In the genomic region with DNA sequence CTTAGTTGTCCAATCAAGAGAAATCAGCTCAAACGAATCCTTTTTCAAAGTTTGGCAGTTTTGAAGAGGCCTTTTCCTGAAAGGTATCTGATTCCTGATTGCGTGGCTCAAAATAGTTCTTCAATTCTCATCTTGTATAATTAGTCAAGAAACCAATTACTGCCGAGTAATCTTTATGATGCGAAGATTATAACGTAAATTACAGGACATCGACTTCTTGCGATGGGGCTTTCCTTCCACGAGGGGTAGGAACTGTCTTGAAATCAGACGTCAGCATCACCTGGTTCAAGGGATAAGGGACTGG, we compare ENCODE assay signal across 8 cellular contexts. TPM values are rescaled to one million over a fixed set of nuclear protein-coding genes. Genes with fewer than 3 reads are reported as not detected.
DNase-seq lines count a peak whose midpoint lies in the region; TF ChIP-seq lines count a peak whose summit lies in the region.

No MANE protein-coding gene starts in this region.

- peak overlapping the region; percentile 85 for H3K4me3 Mint-ChIP-seq in activated T-cell treated with anti-CD3 and anti-CD28 coated beads, Interleukin-2, amount 50 U/mL, for 24 hours

- H3K9me3 Mint-ChIP-seq in activated T-cell treated with anti-CD3 and anti-CD28 coated beads, Interleukin-2, amount 50 U/mL, for 24 hours: no peaks in the 10 kb centered on the region

- H3K4me2 ChIP-seq in Karpas-422 (ENCODE audit: low read depth, low read length, poor library complexity, severe bottlenecking) (peak overlapping the region; percentile 91), osteoblast (ENCODE audit: insufficient read depth, low read length) (peak overlapping the region; percentile 92)

- H4K20me1 ChIP-seq in Karpas-422 (ENCODE audit: insufficient read depth, low read depth, low read length): no peaks in the 10 kb centered on the region
- no peaks in the 10 kb centered on the region for H4K20me1 ChIP-seq in osteoblast (ENCODE audit: insufficient read depth, low read length)

- H3K36me3 ChIP-seq in Karpas-422 (ENCODE audit: insufficient read depth, low read length) (peaks cover 10% of the 10 kb centered on the region), endocrine pancreas (ENCODE audit: control insufficient read depth, insufficient read depth, low read length) (no peaks in the 10 kb centered on the region), osteoblast (ENCODE audit: insufficient read depth, low read length) (peaks cover 35% of the 10 kb centered on the region)

- H3K4me1 Mint-ChIP-seq in activated T-cell treated with anti-CD3 and anti-CD28 coated beads, Interleukin-2, amount 50 U/mL, for 24 hours (ENCODE audit: low read depth): peaks cover 23% of the 10 kb centered on the region

- H3K9me2 ChIP-seq in Karpas-422 (replicated peaks; ENCODE audit: insufficient read depth, low read length): no peaks in the 10 kb centered on the region

- peak overlapping the region; percentile 60 for H3K27ac ChIP-seq in Karpas-422 (ENCODE audit: low read length)
- peak overlapping the region; percentile 88 for H3K27ac ChIP-seq in osteoblast (ENCODE audit: low read depth, low read length)

- DNase-seq in activated T-cell treated with anti-CD3 and anti-CD28 coated beads, Interleukin-2, amount 50 U/mL, for 24 hours: no peak
- DNase-seq in activated T-cell treated with anti-CD3 and anti-CD28 coated beads, Interleukin-2, amount 50 U/mL, for 48 hours: no peak
- DNase-seq in Karpas-422 (no peak), osteoblast (ENCODE audit: insufficient read length, low spot score, missing footprints) (no peak), NCI-H510A treated with DMSO at 0.1 percent for 48 hours (lab: John Stamatoyannopoulos, UW) (no peak), putamen (ENCODE audit: low spot score) (no peak), AML-193 (lab: John Stamatoyannopoulos, UW) (no peak)

- H3K4me3 ChIP-seq in Karpas-422 (ENCODE audit: low read length): peak overlapping the region; percentile 83
- H3K4me3 ChIP-seq in endocrine pancreas (ENCODE audit: control insufficient read depth, insufficient read depth, low read length): peak overlapping the region; percentile 77
- H3K4me3 ChIP-seq in osteoblast (ENCODE audit: insufficient read depth, low read length): peak overlapping the region; percentile 93

- TF ChIP-seq CTCF in osteoblast (IDR thresholded peaks at IDR 0.05; ENCODE audit: extremely low read depth, low read depth, low read length): no peak

- H3K27ac Mint-ChIP-seq in activated T-cell treated with anti-CD3 and anti-CD28 coated beads, Interleukin-2, amount 50 U/mL, for 24 hours: peak overlapping the region; percentile 95

- peaks cover 12% of the 10 kb centered on the region for H3K79me2 ChIP-seq in Karpas-422 (ENCODE audit: low read length)
- peaks cover 19% of the 10 kb centered on the region for H3K79me2 ChIP-seq in osteoblast (ENCODE audit: insufficient read depth, low read length)

- H3K9me3 ChIP-seq in Karpas-422 (ENCODE audit: low read length): no peaks in the 10 kb centered on the region
- H3K9me3 ChIP-seq in endocrine pancreas (ENCODE audit: control insufficient read depth, low read length): no peaks in the 10 kb centered on the region
- H3K9me3 ChIP-seq in osteoblast (ENCODE audit: low read depth, low read length): no peaks in the 10 kb centered on the region

- H3K4me1 ChIP-seq in Karpas-422 (ENCODE audit: low read length) (peaks cover 34% of the 10 kb centered on the region), endocrine pancreas (ENCODE audit: control insufficient read depth, insufficient read depth, low read length) (peaks cover 8% of the 10 kb centered on the region), osteoblast (ENCODE audit: insufficient read depth, low read length) (peaks cover 11% of the 10 kb centered on the region)

- H3K27me3 ChIP-seq in Karpas-422 (ENCODE audit: low read length) (no peaks in the 10 kb centered on the region), endocrine pancreas (ENCODE audit: control insufficient read depth, insufficient read depth, low read length) (no peaks in the 10 kb centered on the region), osteoblast (ENCODE audit: insufficient read depth, low read length) (no peaks in the 10 kb centered on the region)

- H3K9ac ChIP-seq in Karpas-422 (ENCODE audit: low read length): peak overlapping the region; percentile 83
- H3K9ac ChIP-seq in endocrine pancreas (ENCODE audit: control insufficient read depth, insufficient read depth, low read length): peak overlapping the region; percentile 47

- H3K27me3 Mint-ChIP-seq in activated T-cell treated with anti-CD3 and anti-CD28 coated beads, Interleukin-2, amount 50 U/mL, for 24 hours: no peaks in the 10 kb centered on the region

- H3K36me3 Mint-ChIP-seq in activated T-cell treated with anti-CD3 and anti-CD28 coated beads, Interleukin-2, amount 50 U/mL, for 24 hours (ENCODE audit: low read depth): peaks cover 40% of the 10 kb centered on the region

- H2AFZ ChIP-seq in Karpas-422 (ENCODE audit: low read length) (no peak overlapping the region), osteoblast (ENCODE audit: low read length) (peak overlapping the region; percentile 88)

RNA-seq across cellular contexts. Expression of a gene that starts 0.6 kb away (rescaled TPM):
- total RNA-seq in Karpas-422 (2014; rRNA removed; shearing (Covaris generic); ENCODE audit: low replicate concordance): 44.5 and 96.8 TPM in 2 replicates
- total RNA-seq in osteoblast: 85.8 and 88.4 TPM in 2 replicates

RNA-seq across cellular contexts. Expression of a gene that starts 40.1 kb away (rescaled TPM):
- not detected in 2 replicates for total RNA-seq in Karpas-422 (2014; rRNA removed; shearing (Covaris generic); ENCODE audit: low replicate concordance)
- total RNA-seq in osteoblast: under 0.01 TPM in 2 replicates

RNA-seq across cellular contexts. Expression of a gene that starts 58.3 kb away (rescaled TPM):
- 23.7 and 26.4 TPM in 2 replicates for total RNA-seq in Karpas-422 (2014; rRNA removed; shearing (Covaris generic); ENCODE audit: low replicate concordance)
- total RNA-seq in osteoblast: 51.6 and 57.2 TPM in 2 replicates

RNA-seq across cellular contexts. Expression of a gene that starts 58.6 kb away (rescaled TPM):
- total RNA-seq in Karpas-422 (2014; rRNA removed; shearing (Covaris generic); ENCODE audit: low replicate concordance): 84.0 and 98.4 TPM in 2 replicates
- total RNA-seq in osteoblast: 53.9 and 70.2 TPM in 2 replicates
